Comparison of ENCODE assay signal across 11 cellular contexts in the genomic region with DNA sequence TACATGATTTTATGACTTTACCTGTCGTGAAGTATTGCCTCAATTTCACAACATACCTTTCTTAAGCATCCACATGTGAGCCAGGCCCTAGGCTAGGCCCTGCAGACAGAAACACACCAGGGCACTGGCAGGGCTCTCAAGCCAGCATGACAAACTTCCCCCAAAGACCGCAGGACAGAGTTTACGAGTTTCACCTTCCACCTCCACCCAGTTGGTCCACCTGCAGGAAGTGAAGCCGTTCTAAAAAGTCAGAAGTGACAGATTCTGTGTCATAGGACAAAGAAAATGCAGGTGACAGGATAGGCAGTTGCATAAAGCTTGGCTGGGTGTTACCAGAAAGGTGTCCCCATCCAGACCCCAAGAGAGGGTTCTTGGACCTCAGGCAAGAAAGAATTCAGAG. TPM values are rescaled to one million over a fixed set of nuclear protein-coding genes. Genes with fewer than 3 reads are reported as not detected.
DNase-seq lines count a peak whose midpoint lies in the region; ATAC-seq lines count a peak whose summit lies in the region.
"Had no signal": no experiment of that assay in that cellular context is flagged by ENCODE, and none has a peak within 500 bp of the region (broad histone marks: within the 10 kb centered on the region; RNA-seq: fewer than 3 reads in every experiment).

No MANE protein-coding gene starts in this region.

- peaks cover 0 to 5% of the 10 kb centered on the region in 2 donors for H3K27me3 Mint-ChIP-seq in CD8-positive, alpha-beta memory T cell
- H3K27me3 Mint-ChIP-seq in activated CD8-positive, alpha-beta T cell treated with anti-CD3 and anti-CD28 coated beads, Interleukin-2, amount 10 ng/mL, durations not matched to agents 7 days and 5 days (ENCODE audit: low read depth) = peaks cover 2% of the 10 kb centered on the region

- peak overlapping the region in 5 of 7 donors; percentile 9 to 86 (median 68) for H3K4me3 Mint-ChIP-seq in CD8-positive, alpha-beta memory T cell
- no peak overlapping the region for H3K4me3 Mint-ChIP-seq in activated CD8-positive, alpha-beta T cell treated with anti-CD3 and anti-CD28 coated beads, Interleukin-2, amount 10 ng/mL, durations not matched to agents 7 days and 5 days

- peaks cover 0 to 4% (median 2%) of the 10 kb centered on the region in 3 donors for H3K36me3 Mint-ChIP-seq in CD8-positive, alpha-beta memory T cell
- peaks cover 3% of the 10 kb centered on the region for H3K36me3 Mint-ChIP-seq in activated CD8-positive, alpha-beta T cell treated with anti-CD3 and anti-CD28 coated beads, Interleukin-2, amount 10 ng/mL, durations not matched to agents 7 days and 5 days (ENCODE audit: low read depth)

- H3K4me1 ChIP-seq in CD8-positive, alpha-beta memory T cell (ENCODE audit: insufficient read depth, low read length) = no peaks in the 10 kb centered on the region

- ATAC-seq in GM18909 (IDR thresholded peaks at IDR 0.05; ENCODE audit: poor library complexity, unreplicated experiment) (peak; percentile 74), HG02943 (IDR thresholded peaks at IDR 0.05; ENCODE audit: low read depth, unreplicated experiment) (peak; percentile 67), left cardiac atrium (no peak), HG02623 (IDR thresholded peaks at IDR 0.05; ENCODE audit: unreplicated experiment) (no peak)
- peak; percentile 42 for ATAC-seq in activated CD8-positive, alpha-beta T cell treated with anti-CD3 and anti-CD28 coated beads, Interleukin-2, amount 10 ng/mL, durations not matched to agents 7 days and 5 days
- ATAC-seq: K562 had no signal

- no peaks in the 10 kb centered on the region for H3K27me3 ChIP-seq in CD8-positive, alpha-beta memory T cell (ENCODE audit: insufficient read depth, low read length, poor library complexity, severe bottlenecking)

- peaks cover 0 to 5% (median 2%) of the 10 kb centered on the region in 5 donors for H3K9me3 Mint-ChIP-seq in CD8-positive, alpha-beta memory T cell
- H3K9me3 Mint-ChIP-seq in activated CD8-positive, alpha-beta T cell treated with anti-CD3 and anti-CD28 coated beads, Interleukin-2, amount 10 ng/mL, durations not matched to agents 7 days and 5 days (ENCODE audit: insufficient read depth) = peaks cover 8% of the 10 kb centered on the region

- CTCF ChIA-PET in CD8-positive, alpha-beta memory T cell (lab: Charles Lee) = interaction anchor here (0.7 kb wide), 1 partner anchor 172 kb away, joined by 3 read pairs; no protein-coding TSS in a partner anchor
- CTCF ChIA-PET in activated CD8-positive, alpha-beta T cell treated with anti-CD3 and anti-CD28 coated beads, Interleukin-2, amount 10 ng/mL, durations not matched to agents 7 days and 5 days (lab: Charles Lee) = no interaction called here

- H3K27ac ChIP-seq in CD8-positive, alpha-beta memory T cell (ENCODE audit: low read depth, low read length) = no peak overlapping the region

- H3K4me1 Mint-ChIP-seq in CD8-positive, alpha-beta memory T cell = peaks cover 18 to 23% (median 19%) of the 10 kb centered on the region in 3 donors
- H3K4me1 Mint-ChIP-seq in activated CD8-positive, alpha-beta T cell treated with anti-CD3 and anti-CD28 coated beads, Interleukin-2, amount 10 ng/mL, durations not matched to agents 7 days and 5 days (ENCODE audit: low read depth) = peaks cover 22% of the 10 kb centered on the region

- peak overlapping the region; percentile 28 to 97 (median 89) for H3K27ac Mint-ChIP-seq in CD8-positive, alpha-beta memory T cell
- H3K27ac Mint-ChIP-seq in activated CD8-positive, alpha-beta T cell treated with anti-CD3 and anti-CD28 coated beads, Interleukin-2, amount 10 ng/mL, durations not matched to agents 7 days and 5 days = peak overlapping the region; percentile 78

- POLR2A ChIA-PET in CD8-positive, alpha-beta memory T cell (lab: Charles Lee) = no interaction called here
- POLR2A ChIA-PET in activated CD8-positive, alpha-beta T cell treated with anti-CD3 and anti-CD28 coated beads, Interleukin-2, amount 10 ng/mL, durations not matched to agents 7 days and 5 days (lab: Charles Lee) = no interaction called here

- peak in 2 of 5 donors; percentile 9 to 32 for DNase-seq in CD8-positive, alpha-beta memory T cell
- DNase-seq in activated CD8-positive, alpha-beta T cell treated with anti-CD3 and anti-CD28 coated beads, Interleukin-2, amount 10 ng/mL, durations not matched to agents 7 days and 5 days = peak; percentile 37
- no peak for DNase-seq in left cardiac atrium
- DNase-seq in hypothalamus (lab: John Stamatoyannopoulos, UW) = no peak
- DNase-seq in HCEC 1CT = no peak
- DNase-seq: caudate nucleus, COR-L47 had no signal

- no peaks in the 10 kb centered on the region for H3K36me3 ChIP-seq in CD8-positive, alpha-beta memory T cell (ENCODE audit: insufficient read depth, low read length)

- intact Hi-C loops in left cardiac atrium (cut with DNase I) = no loop called here

- H3K4me3 ChIP-seq in CD8-positive, alpha-beta memory T cell (ENCODE audit: low read length) = no peak overlapping the region
- H3K4me3 ChIP-seq: K562 had no signal

- no peaks in the 10 kb centered on the region for H3K9me3 ChIP-seq in CD8-positive, alpha-beta memory T cell (ENCODE audit: low read length)

RNA-seq across cellular contexts. Expression of gene SIPA1L1, which starts 30.7 kb away (rescaled TPM):
- 10 to 100 TPM; 44.7 to 45.0 TPM for total RNA-seq in CD8-positive, alpha-beta memory T cell
- polyA plus RNA-seq in CD8-positive, alpha-beta memory T cell = 30.2 TPM
- total RNA-seq in activated CD8-positive, alpha-beta T cell treated with anti-CD3 and anti-CD28 coated beads, Interleukin-2, amount 10 ng/mL, durations not matched to agents 7 days and 5 days = 10 to 100 TPM; 49.6 to 52.6 TPM
- 10 to 100 TPM in 1 of 2 donors, 1 to 10 TPM in 1; 6.7 to 12.5 TPM for total RNA-seq in left cardiac atrium

Comparison
In these comparisons a context has a peak if more than half of its experiments do, and no peak if none do; other contexts are left out.
1. ATAC-seq: peak in GM18909 (single experiment), HG02943 (single experiment) and activated CD8-positive, alpha-beta T cell treated with anti-CD3 and anti-CD28 coated beads, Interleukin-2, amount 10 ng/mL, durations not matched to agents 7 days and 5 days (single experiment); none in left cardiac atrium (0 of 2) and HG02623 (single experiment).